Comparison of ENCODE assay signal across 20 cellular contexts in the genomic region with DNA sequence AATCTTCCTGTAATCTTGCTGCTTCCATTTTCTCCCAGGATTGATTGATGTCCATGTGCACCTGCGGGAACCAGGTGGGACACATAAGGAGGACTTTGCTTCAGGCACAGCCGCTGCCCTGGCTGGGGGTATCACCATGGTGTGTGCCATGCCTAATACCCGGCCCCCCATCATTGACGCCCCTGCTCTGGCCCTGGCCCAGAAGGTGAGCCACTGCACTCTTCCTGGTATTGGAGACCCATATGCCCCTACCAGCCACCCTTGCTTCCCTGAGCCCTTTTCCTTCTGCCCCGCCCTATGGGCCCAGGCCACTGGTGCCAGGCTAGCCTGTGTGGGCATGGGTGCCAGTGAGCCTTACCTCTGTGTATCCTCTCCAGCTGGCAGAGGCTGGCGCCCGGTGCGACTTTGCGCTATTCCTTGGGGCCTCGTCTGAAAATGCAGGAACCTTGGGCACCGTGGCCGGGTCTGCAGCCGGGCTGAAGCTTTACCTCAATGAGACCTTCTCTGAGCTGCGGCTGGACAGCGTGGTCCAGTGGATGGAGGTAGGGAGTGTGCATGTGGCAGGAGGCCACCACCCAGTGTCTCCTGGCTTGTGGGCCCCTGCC. TPM values are rescaled to one million over a fixed set of nuclear protein-coding genes. Genes with fewer than 3 reads are reported as not detected.
A peak's percentile ranks its signal among the peaks of the same experiment; 100 is the strongest.
DNase-seq lines count a peak whose midpoint lies in the region; TF ChIP-seq lines count a peak whose summit lies in the region.
"Had no signal": no experiment of that assay in that cellular context is flagged by ENCODE, and none has a peak within 500 bp of the region (broad histone marks: within the 10 kb centered on the region; RNA-seq: fewer than 3 reads in every experiment).

No MANE protein-coding gene starts in this region.

- no peaks in the 10 kb centered on the region for H3K4me1 Mint-ChIP-seq in MCF 10A (ENCODE audit: insufficient read depth, unreplicated experiment)
- no peaks in the 10 kb centered on the region for H3K4me1 Mint-ChIP-seq in chondrocyte (ENCODE audit: low read depth)

- no peaks in the 10 kb centered on the region for H3K27me3 Mint-ChIP-seq in MCF 10A (ENCODE audit: insufficient read depth, unreplicated experiment)
- H3K27me3 Mint-ChIP-seq in chondrocyte (ENCODE audit: low read depth), result no peaks in the 10 kb centered on the region
- H3K27me3 Mint-ChIP-seq: CD4-positive, alpha-beta T cell had no signal

- no peak overlapping the region for H2BK120ac ChIP-seq in neuronal stem cell (ENCODE audit: low read depth, low read length)

- H2AFZ ChIP-seq in mammary epithelial cell (ENCODE audit: low read depth, low read length), result no peak overlapping the region
- H2AFZ ChIP-seq in neuronal stem cell (ENCODE audit: low read length), result no peak overlapping the region

- H3K4me2 ChIP-seq in mammary epithelial cell (ENCODE audit: insufficient read depth, low read depth, low read length) (no peak overlapping the region), neuronal stem cell (ENCODE audit: insufficient read depth, low read length, poor library complexity, severe bottlenecking) (no peak overlapping the region)
- H3K4me2 ChIP-seq: A549 had no signal

- H3K4me3 ChIP-seq in mammary epithelial cell (replicated peaks in 1 of 3; ENCODE audit: insufficient read depth in 1 of 3, low read depth in 2 of 3, low read length in 3 of 3), result no peak overlapping the region
- H3K4me3 ChIP-seq in neuronal stem cell (ENCODE audit: low read length in 2 of 2), result no peak overlapping the region
- H3K4me3 ChIP-seq: A549 had no signal

- H3K9me3 ChIP-seq in mammary epithelial cell (replicated peaks; ENCODE audit: insufficient read depth, low read length) (no peaks in the 10 kb centered on the region), neuronal stem cell (replicated peaks in 1 of 2; ENCODE audit: control insufficient read depth in 2 of 2, insufficient read depth in 1 of 2, low read depth in 1 of 2, low read length in 2 of 2) (peaks cover 0 to 2% of the 10 kb centered on the region in 2 donors)
- H3K9me3 ChIP-seq: A549 had no signal

- H3K27ac ChIP-seq in mammary epithelial cell (ENCODE audit: insufficient read depth, low read depth, low read length) (no peak overlapping the region), neuronal stem cell (replicated peaks; ENCODE audit: low read length) (no peak overlapping the region)
- H3K27ac ChIP-seq: 22Rv1, A549, C4-2B had no signal

- intact Hi-C loops in mammary epithelial cell (cut with micrococcal nuclease), result no loop called here
- intact Hi-C loops in MCF 10A (cut with micrococcal nuclease), result no loop called here

- no peak overlapping the region for H3K4ac ChIP-seq in neuronal stem cell (ENCODE audit: low read length)

- H4K20me1 ChIP-seq in mammary epithelial cell (ENCODE audit: insufficient read depth, low read length), result no peaks in the 10 kb centered on the region

- peaks cover 78% of the 10 kb centered on the region for H3K36me3 Mint-ChIP-seq in MCF 10A (ENCODE audit: insufficient read depth, unreplicated experiment)
- H3K36me3 Mint-ChIP-seq in chondrocyte (ENCODE audit: low read depth), result peaks cover 76% of the 10 kb centered on the region

- H3K14ac ChIP-seq in neuronal stem cell (ENCODE audit: low read length), result no peak overlapping the region

- WGBS in mammary epithelial cell (ENCODE audit: low coverage, missing lambda C conversion rate), result 96% methylated on average over 15 of the region's 15 CpGs
- no CpG with 5 or more reads among the region's 15 CpGs for WGBS in neuronal stem cell (ENCODE audit: extremely low coverage in 2 of 2, insufficient read length in 2 of 2, insufficient replicate concordance in 1 of 2), 2 donors

- dilution Hi-C loops in mammary epithelial cell (cut with HindIII; ENCODE audit: low sequenced_read_pairs), result loop anchor here (5.0 kb wide), 1 partner anchor 80 kb away; no protein-coding TSS in a partner anchor

- H3K18ac ChIP-seq in neuronal stem cell (ENCODE audit: low read length), result no peak overlapping the region

- H2BK12ac ChIP-seq in neuronal stem cell (ENCODE audit: low read length), result no peak overlapping the region

- no peak overlapping the region for H2BK15ac ChIP-seq in neuronal stem cell (ENCODE audit: low read length)

- H2AK5ac ChIP-seq in neuronal stem cell (ENCODE audit: low read depth, low read length), result no peak overlapping the region

- H4K8ac ChIP-seq in neuronal stem cell (ENCODE audit: low read depth, low read length), result no peak overlapping the region

- TF ChIP-seq CTCF in mammary epithelial cell (conservative IDR thresholded peaks at IDR 0.05 in 1 of 2, IDR thresholded peaks at IDR 0.05 in 1 of 2; ENCODE audit: extremely low read depth in 1 of 2, insufficient read depth in 1 of 2, low read depth in 1 of 2, low read length in 2 of 2) (no peak), MCF 10A (IDR thresholded peaks at IDR 0.05; ENCODE audit: unreplicated experiment) (no peak), chondrocyte (IDR thresholded peaks at IDR 0.05) (no peak)

- H3K36me3 ChIP-seq in mammary epithelial cell (ENCODE audit: insufficient read depth, low read length) (peaks cover 51% of the 10 kb centered on the region), neuronal stem cell (replicated peaks in 1 of 2; ENCODE audit: control insufficient read depth in 2 of 2, insufficient read depth in 2 of 2, low read length in 2 of 2) (peaks cover 90 to 100% of the 10 kb centered on the region in 2 donors)

- H3K4me3 Mint-ChIP-seq in MCF 10A (ENCODE audit: unreplicated experiment) (no peak overlapping the region), chondrocyte (ENCODE audit: unreplicated experiment) (no peak overlapping the region)
- H3K4me3 Mint-ChIP-seq: CD4-positive, alpha-beta T cell; HFFc6 had no signal

- CTCF ChIA-PET in mammary epithelial cell (lab: Charles Lee; ENCODE audit: low non-redundant PET) (no interaction called here), MCF 10A (lab: Yijun Ruan, JAX) (interaction anchor here (0.5 kb wide), 1 partner anchor 393 kb away, joined by 3 read pairs; no protein-coding TSS in a partner anchor)

- in situ Hi-C loops in mammary epithelial cell (cut with MboI; ENCODE audit: low sequenced_read_pairs in 2 of 2), result no loop called here

- H3K27me3 ChIP-seq in mammary epithelial cell (ENCODE audit: insufficient read depth, low read length) (no peaks in the 10 kb centered on the region), neuronal stem cell (ENCODE audit: control insufficient read depth in 3 of 3, insufficient read depth in 3 of 3, low read depth in 1 of 3, low read length in 3 of 3) (no peaks in the 10 kb centered on the region)

- no peak overlapping the region for H4K91ac ChIP-seq in neuronal stem cell (ENCODE audit: low read depth, low read length, poor library complexity)

- H3K27ac Mint-ChIP-seq in MCF 10A (ENCODE audit: low read depth, unreplicated experiment), result no peak overlapping the region
- H3K27ac Mint-ChIP-seq in chondrocyte (ENCODE audit: unreplicated experiment), result no peak overlapping the region
- H3K27ac Mint-ChIP-seq: CD4-positive, alpha-beta T cell; HFFc6 had no signal

- DNase-seq in mammary epithelial cell (no peak), MCF 10A (ENCODE audit: unreplicated experiment) (no peak), chondrocyte (ENCODE audit: low spot score) (peak; percentile 72), neuronal stem cell (ENCODE audit: low spot score) (no peak), Kasumi-1 (lab: John Stamatoyannopoulos, UW) (no peak), COLO829 (ENCODE audit: low spot score) (no peak), retina (no peak)
- DNase-seq: AML-193; CD4-positive, alpha-beta T cell; DMS153; DMS79; GDM1; GOT3; H7; HFFc6 had no signal

- H3K9me3 Mint-ChIP-seq in MCF 10A (ENCODE audit: unreplicated experiment), result no peaks in the 10 kb centered on the region
- H3K9me3 Mint-ChIP-seq in chondrocyte (ENCODE audit: low read depth), result no peaks in the 10 kb centered on the region
- H3K9me3 Mint-ChIP-seq: CD4-positive, alpha-beta T cell; HFFc6 had no signal

- H3K79me1 ChIP-seq in neuronal stem cell (ENCODE audit: low read depth, low read length), result peaks cover 2% of the 10 kb centered on the region

- H3K23ac ChIP-seq in neuronal stem cell (ENCODE audit: low read depth, low read length, poor library complexity), result peak overlapping the region; percentile 9

- H3K4me1 ChIP-seq in mammary epithelial cell (ENCODE audit: insufficient read depth, low read length) (no peaks in the 10 kb centered on the region), neuronal stem cell (ENCODE audit: control insufficient read depth in 2 of 2, insufficient read depth in 1 of 2, low read depth in 1 of 2, low read length in 2 of 2) (no peaks in the 10 kb centered on the region)
- H3K4me1 ChIP-seq: A549 had no signal

- H3K9ac ChIP-seq in mammary epithelial cell (ENCODE audit: insufficient read depth, low read length), result no peak overlapping the region
- H3K9ac ChIP-seq in neuronal stem cell (ENCODE audit: low read depth, low read length, poor library complexity), result no peak overlapping the region

- BruUV-seq in mammary epithelial cell (replicated peaks; lab: Mats Ljungman, UMichigan) (TSS peak; percentile 11), MCF 10A (replicated peaks; lab: Mats Ljungman, UMichigan) (no TSS peak)

- H2BK5ac ChIP-seq in neuronal stem cell (ENCODE audit: low read length), result no peak overlapping the region

- POLR2A ChIA-PET in MCF 10A (lab: Yijun Ruan, JAX), result no interaction called here

- H3K79me2 ChIP-seq in mammary epithelial cell (ENCODE audit: insufficient read depth, low read length), result no peaks in the 10 kb centered on the region

RNA-seq across cellular contexts. Expression of gene CAD, which starts 20.3 kb away (rescaled TPM):
- total RNA-seq in mammary epithelial cell, result 10 to 100 TPM; 51.7 to 68.9 TPM
- 39.9 TPM for polyA plus RNA-seq in mammary epithelial cell
- polyA minus RNA-seq in mammary epithelial cell, result 240 TPM
- total RNA-seq in MCF 10A (2022), result 59.5 and 66.5 TPM in 2 replicates
- 54.8 to 88.4 TPM (median 55.0 TPM) in 3 replicates for total RNA-seq in chondrocyte
- 16.3 TPM for polyA plus RNA-seq in neuronal stem cell (2013, experiment 1 of 2)
- 16.0 TPM for polyA plus RNA-seq in neuronal stem cell (2013, experiment 2 of 2)

RNA-seq across cellular contexts. Expression of gene SLC5A6, which starts 25.4 kb away (rescaled TPM):
- total RNA-seq in mammary epithelial cell (10 to 100 TPM; 19.7 to 22.8 TPM), MCF 10A (2022) (25.9 and 26.9 TPM in 2 replicates), chondrocyte (21.8 to 27.9 TPM (median 24.3 TPM) in 3 replicates)
- polyA plus RNA-seq in mammary epithelial cell, result 40.9 TPM
- polyA minus RNA-seq in mammary epithelial cell, result 60.6 TPM
- 29.5 TPM for polyA plus RNA-seq in neuronal stem cell (2013, experiment 1 of 2)
- 28.8 TPM for polyA plus RNA-seq in neuronal stem cell (2013, experiment 2 of 2)

RNA-seq across cellular contexts. Expression of gene SLC30A3, which starts 25.4 kb away (rescaled TPM):
- total RNA-seq in mammary epithelial cell (under 1 TPM; 0.17 to 0.24 TPM), MCF 10A (2022) (not detected in 2 replicates), chondrocyte (0.17 to 0.31 TPM in 2 of 3 replicates, not detected in the other)
- 0.09 TPM for polyA plus RNA-seq in mammary epithelial cell
- not detected for polyA minus RNA-seq in mammary epithelial cell
- polyA plus RNA-seq in neuronal stem cell (2013, experiment 1 of 2), result 1.2 TPM
- polyA plus RNA-seq in neuronal stem cell (2013, experiment 2 of 2), result 1.3 TPM
- total RNA-seq: CD4-positive, alpha-beta T cell; HFFc6 had no signal

RNA-seq across cellular contexts. Expression of gene ATRAID, which starts 25.6 kb away (rescaled TPM):
- total RNA-seq in mammary epithelial cell (100 to 1,000 TPM in 1 of 2 donors, 10 to 100 TPM in 1; 76.5 to 127 TPM), MCF 10A (2022) (115 and 122 TPM in 2 replicates), chondrocyte (79.0 to 116 TPM (median 91.2 TPM) in 3 replicates)
- 157 TPM for polyA plus RNA-seq in mammary epithelial cell
- 30.6 TPM for polyA minus RNA-seq in mammary epithelial cell
- 159 TPM for polyA plus RNA-seq in neuronal stem cell (2013, experiment 1 of 2)
- 154 TPM for polyA plus RNA-seq in neuronal stem cell (2013, experiment 2 of 2)

RNA-seq across cellular contexts. Expression of gene DNAJC5G, which starts 37.8 kb away (rescaled TPM):
- total RNA-seq in mammary epithelial cell (not detected), MCF 10A (2022) (not detected in 2 replicates), chondrocyte (not detected in 3 replicates)
- polyA plus RNA-seq in mammary epithelial cell, result not detected
- not detected for polyA minus RNA-seq in mammary epithelial cell
- 0.04 TPM for polyA plus RNA-seq in neuronal stem cell (2013, experiment 1 of 2)
- polyA plus RNA-seq in neuronal stem cell (2013, experiment 2 of 2), result not detected
- total RNA-seq: CD4-positive, alpha-beta T cell; Daoy; H7; HFFc6 had no signal
- polyA plus RNA-seq: A549, BJ had no signal
